Comparison of ENCODE assay signal across 1 cellular context in the genomic region with DNA sequence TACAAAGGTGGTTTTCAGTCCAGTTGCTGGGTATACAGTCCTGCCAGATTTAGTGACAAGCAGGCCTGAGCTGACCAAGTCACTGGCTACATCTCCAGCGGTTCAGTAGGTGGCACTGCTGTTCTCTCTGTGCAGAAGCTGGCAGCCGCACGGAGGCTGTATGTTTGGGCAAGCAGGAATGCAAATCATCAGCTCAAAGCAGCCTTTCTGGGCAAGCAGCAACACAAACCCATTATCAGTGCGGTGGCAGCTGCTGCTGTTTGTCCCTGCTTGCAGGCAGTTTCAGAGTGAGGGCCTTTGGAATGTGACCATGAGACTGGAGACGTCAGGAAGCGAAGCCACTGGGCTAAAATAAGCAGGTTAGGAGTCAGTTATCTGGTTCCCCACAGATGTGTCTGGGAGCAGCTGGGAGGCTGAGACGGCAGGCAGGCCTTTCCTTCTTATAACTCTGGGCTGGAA.
A peak's percentile ranks its signal among the peaks of the same experiment; 100 is the strongest.
TF ChIP-seq lines count a peak whose summit lies in the region.

No MANE protein-coding gene starts in this region.

TF ChIP-seq in HepG2, 621 proteins besides CTCF, POLR2A, EP300 and RAD21 (continued from another document and continues in another):
- TF ChIP-seq CHD4 (IDR thresholded peaks at IDR 0.05; ENCODE audit: borderline replicate concordance, low read length), result no peak
- no peak for TF ChIP-seq ZNF20 (CRISPR knock-in tag; IDR thresholded peaks at IDR 0.05)
- TF ChIP-seq RXRB (CRISPR knock-in tag; IDR thresholded peaks at IDR 0.05; ENCODE audit: borderline replicate concordance), result peak; percentile 55; the same call in 1 of the 2 replicates
- no peak for TF ChIP-seq KAT7 (CRISPR knock-in tag; IDR thresholded peaks at IDR 0.05; ENCODE audit: borderline replicate concordance)
- TF ChIP-seq ZNF747 (CRISPR knock-in tag; IDR thresholded peaks at IDR 0.05; ENCODE audit: borderline replicate concordance), result no peak
- TF ChIP-seq RARG (CRISPR knock-in tag; IDR thresholded peaks at IDR 0.05; ENCODE audit: low read depth), result no peak
- no peak for TF ChIP-seq ZNF850 (CRISPR knock-in tag; conservative IDR thresholded peaks at IDR 0.05)
- TF ChIP-seq ZBTB8A (CRISPR knock-in tag; IDR thresholded peaks at IDR 0.05; ENCODE audit: borderline replicate concordance, low read depth), result no peak
- TF ChIP-seq, protein P1, sequence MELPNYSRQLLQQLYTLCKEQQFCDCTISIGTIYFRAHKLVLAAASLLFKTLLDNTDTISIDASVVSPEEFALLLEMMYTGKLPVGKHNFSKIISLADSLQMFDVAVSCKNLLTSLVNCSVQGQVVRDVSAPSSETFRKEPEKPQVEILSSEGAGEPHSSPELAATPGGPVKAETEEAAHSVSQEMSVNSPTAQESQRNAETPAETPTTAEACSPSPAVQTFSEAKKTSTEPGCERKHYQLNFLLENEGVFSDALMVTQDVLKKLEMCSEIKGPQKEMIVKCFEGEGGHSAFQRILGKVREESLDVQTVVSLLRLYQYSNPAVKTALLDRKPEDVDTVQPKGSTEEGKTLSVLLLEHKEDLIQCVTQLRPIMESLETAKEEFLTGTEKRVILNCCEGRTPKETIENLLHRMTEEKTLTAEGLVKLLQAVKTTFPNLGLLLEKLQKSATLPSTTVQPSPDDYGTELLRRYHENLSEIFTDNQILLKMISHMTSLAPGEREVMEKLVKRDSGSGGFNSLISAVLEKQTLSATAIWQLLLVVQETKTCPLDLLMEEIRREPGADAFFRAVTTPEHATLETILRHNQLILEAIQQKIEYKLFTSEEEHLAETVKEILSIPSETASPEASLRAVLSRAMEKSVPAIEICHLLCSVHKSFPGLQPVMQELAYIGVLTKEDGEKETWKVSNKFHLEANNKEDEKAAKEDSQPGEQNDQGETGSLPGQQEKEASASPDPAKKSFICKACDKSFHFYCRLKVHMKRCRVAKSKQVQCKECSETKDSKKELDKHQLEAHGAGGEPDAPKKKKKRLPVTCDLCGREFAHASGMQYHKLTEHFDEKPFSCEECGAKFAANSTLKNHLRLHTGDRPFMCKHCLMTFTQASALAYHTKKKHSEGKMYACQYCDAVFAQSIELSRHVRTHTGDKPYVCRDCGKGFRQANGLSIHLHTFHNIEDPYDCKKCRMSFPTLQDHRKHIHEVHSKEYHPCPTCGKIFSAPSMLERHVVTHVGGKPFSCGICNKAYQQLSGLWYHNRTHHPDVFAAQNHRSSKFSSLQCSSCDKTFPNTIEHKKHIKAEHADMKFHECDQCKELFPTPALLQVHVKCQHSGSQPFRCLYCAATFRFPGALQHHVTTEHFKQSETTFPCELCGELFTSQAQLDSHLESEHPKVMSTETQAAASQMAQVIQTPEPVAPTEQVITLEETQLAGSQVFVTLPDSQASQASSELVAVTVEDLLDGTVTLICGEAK (IDR thresholded peaks at IDR 0.05), result no peak
- TF ChIP-seq, protein P1 (CRISPR knock-in tag; IDR thresholded peaks at IDR 0.05), result no peak
- TF ChIP-seq MYNN (CRISPR knock-in tag; IDR thresholded peaks at IDR 0.05; ENCODE audit: low read depth), result no peak
- TF ChIP-seq AHR (CRISPR knock-in tag; IDR thresholded peaks at IDR 0.05), result no peak
- TF ChIP-seq CEBPB (IDR thresholded peaks at IDR 0.05; ENCODE audit: borderline replicate concordance, low read depth, low read length), result no peak
- no peak for TF ChIP-seq KLF13 (CRISPR knock-in tag; IDR thresholded peaks at IDR 0.05)
- TF ChIP-seq, protein P2, sequence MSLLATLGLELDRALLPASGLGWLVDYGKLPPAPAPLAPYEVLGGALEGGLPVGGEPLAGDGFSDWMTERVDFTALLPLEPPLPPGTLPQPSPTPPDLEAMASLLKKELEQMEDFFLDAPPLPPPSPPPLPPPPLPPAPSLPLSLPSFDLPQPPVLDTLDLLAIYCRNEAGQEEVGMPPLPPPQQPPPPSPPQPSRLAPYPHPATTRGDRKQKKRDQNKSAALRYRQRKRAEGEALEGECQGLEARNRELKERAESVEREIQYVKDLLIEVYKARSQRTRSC (CRISPR knock-in tag; IDR thresholded peaks at IDR 0.05; ENCODE audit: low read depth), result no peak
- no peak for TF ChIP-seq ZNF616 (CRISPR knock-in tag; IDR thresholded peaks at IDR 0.05; ENCODE audit: low read depth)
- TF ChIP-seq ZNF34 (CRISPR knock-in tag; IDR thresholded peaks at IDR 0.05; ENCODE audit: borderline replicate concordance), result no peak
- TF ChIP-seq DR1 (CRISPR knock-in tag; IDR thresholded peaks at IDR 0.05), result no peak
- TF ChIP-seq, protein P3, sequence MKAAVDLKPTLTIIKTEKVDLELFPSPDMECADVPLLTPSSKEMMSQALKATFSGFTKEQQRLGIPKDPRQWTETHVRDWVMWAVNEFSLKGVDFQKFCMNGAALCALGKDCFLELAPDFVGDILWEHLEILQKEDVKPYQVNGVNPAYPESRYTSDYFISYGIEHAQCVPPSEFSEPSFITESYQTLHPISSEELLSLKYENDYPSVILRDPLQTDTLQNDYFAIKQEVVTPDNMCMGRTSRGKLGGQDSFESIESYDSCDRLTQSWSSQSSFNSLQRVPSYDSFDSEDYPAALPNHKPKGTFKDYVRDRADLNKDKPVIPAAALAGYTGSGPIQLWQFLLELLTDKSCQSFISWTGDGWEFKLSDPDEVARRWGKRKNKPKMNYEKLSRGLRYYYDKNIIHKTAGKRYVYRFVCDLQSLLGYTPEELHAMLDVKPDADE (CRISPR knock-in tag; IDR thresholded peaks at IDR 0.05), result no peak
- TF ChIP-seq SCMH1 (CRISPR knock-in tag; IDR thresholded peaks at IDR 0.05; ENCODE audit: borderline replicate concordance), result no peak
- TF ChIP-seq NFATC3 (CRISPR knock-in tag; IDR thresholded peaks at IDR 0.05), result no peak
- TF ChIP-seq ZFY (CRISPR knock-in tag; IDR thresholded peaks at IDR 0.05), result no peak
- TF ChIP-seq, protein P4, sequence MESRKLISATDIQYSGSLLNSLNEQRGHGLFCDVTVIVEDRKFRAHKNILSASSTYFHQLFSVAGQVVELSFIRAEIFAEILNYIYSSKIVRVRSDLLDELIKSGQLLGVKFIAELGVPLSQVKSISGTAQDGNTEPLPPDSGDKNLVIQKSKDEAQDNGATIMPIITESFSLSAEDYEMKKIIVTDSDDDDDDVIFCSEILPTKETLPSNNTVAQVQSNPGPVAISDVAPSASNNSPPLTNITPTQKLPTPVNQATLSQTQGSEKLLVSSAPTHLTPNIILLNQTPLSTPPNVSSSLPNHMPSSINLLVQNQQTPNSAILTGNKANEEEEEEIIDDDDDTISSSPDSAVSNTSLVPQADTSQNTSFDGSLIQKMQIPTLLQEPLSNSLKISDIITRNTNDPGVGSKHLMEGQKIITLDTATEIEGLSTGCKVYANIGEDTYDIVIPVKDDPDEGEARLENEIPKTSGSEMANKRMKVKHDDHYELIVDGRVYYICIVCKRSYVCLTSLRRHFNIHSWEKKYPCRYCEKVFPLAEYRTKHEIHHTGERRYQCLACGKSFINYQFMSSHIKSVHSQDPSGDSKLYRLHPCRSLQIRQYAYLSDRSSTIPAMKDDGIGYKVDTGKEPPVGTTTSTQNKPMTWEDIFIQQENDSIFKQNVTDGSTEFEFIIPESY (CRISPR knock-in tag; IDR thresholded peaks at IDR 0.05), result no peak
- TF ChIP-seq, protein P5, sequence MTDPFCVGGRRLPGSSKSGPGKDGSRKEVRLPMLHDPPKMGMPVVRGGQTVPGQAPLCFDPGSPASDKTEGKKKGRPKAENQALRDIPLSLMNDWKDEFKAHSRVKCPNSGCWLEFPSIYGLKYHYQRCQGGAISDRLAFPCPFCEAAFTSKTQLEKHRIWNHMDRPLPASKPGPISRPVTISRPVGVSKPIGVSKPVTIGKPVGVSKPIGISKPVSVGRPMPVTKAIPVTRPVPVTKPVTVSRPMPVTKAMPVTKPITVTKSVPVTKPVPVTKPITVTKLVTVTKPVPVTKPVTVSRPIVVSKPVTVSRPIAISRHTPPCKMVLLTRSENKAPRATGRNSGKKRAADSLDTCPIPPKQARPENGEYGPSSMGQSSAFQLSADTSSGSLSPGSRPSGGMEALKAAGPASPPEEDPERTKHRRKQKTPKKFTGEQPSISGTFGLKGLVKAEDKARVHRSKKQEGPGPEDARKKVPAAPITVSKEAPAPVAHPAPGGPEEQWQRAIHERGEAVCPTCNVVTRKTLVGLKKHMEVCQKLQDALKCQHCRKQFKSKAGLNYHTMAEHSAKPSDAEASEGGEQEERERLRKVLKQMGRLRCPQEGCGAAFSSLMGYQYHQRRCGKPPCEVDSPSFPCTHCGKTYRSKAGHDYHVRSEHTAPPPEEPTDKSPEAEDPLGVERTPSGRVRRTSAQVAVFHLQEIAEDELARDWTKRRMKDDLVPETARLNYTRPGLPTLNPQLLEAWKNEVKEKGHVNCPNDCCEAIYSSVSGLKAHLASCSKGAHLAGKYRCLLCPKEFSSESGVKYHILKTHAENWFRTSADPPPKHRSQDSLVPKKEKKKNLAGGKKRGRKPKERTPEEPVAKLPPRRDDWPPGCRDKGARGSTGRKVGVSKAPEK (CRISPR knock-in tag; IDR thresholded peaks at IDR 0.05; ENCODE audit: borderline replicate concordance), result no peak; the same call in 1 of the 2 replicates
- TF ChIP-seq, protein P6, sequence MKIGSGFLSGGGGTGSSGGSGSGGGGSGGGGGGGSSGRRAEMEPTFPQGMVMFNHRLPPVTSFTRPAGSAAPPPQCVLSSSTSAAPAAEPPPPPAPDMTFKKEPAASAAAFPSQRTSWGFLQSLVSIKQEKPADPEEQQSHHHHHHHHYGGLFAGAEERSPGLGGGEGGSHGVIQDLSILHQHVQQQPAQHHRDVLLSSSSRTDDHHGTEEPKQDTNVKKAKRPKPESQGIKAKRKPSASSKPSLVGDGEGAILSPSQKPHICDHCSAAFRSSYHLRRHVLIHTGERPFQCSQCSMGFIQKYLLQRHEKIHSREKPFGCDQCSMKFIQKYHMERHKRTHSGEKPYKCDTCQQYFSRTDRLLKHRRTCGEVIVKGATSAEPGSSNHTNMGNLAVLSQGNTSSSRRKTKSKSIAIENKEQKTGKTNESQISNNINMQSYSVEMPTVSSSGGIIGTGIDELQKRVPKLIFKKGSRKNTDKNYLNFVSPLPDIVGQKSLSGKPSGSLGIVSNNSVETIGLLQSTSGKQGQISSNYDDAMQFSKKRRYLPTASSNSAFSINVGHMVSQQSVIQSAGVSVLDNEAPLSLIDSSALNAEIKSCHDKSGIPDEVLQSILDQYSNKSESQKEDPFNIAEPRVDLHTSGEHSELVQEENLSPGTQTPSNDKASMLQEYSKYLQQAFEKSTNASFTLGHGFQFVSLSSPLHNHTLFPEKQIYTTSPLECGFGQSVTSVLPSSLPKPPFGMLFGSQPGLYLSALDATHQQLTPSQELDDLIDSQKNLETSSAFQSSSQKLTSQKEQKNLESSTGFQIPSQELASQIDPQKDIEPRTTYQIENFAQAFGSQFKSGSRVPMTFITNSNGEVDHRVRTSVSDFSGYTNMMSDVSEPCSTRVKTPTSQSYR (CRISPR knock-in tag; IDR thresholded peaks at IDR 0.05; ENCODE audit: borderline replicate concordance), result no peak
- TF ChIP-seq KLF6 (CRISPR knock-in tag; IDR thresholded peaks at IDR 0.05), result no peak
- TF ChIP-seq, protein P7, sequence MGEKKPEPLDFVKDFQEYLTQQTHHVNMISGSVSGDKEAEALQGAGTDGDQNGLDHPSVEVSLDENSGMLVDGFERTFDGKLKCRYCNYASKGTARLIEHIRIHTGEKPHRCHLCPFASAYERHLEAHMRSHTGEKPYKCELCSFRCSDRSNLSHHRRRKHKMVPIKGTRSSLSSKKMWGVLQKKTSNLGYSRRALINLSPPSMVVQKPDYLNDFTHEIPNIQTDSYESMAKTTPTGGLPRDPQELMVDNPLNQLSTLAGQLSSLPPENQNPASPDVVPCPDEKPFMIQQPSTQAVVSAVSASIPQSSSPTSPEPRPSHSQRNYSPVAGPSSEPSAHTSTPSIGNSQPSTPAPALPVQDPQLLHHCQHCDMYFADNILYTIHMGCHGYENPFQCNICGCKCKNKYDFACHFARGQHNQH (CRISPR knock-in tag; IDR thresholded peaks at IDR 0.05), result peak; percentile 78
- peak; percentile 45; the same call in 1 of the 2 replicates for TF ChIP-seq ZFX (CRISPR knock-in tag; IDR thresholded peaks at IDR 0.05; ENCODE audit: low read depth)
- TF ChIP-seq, protein P8, sequence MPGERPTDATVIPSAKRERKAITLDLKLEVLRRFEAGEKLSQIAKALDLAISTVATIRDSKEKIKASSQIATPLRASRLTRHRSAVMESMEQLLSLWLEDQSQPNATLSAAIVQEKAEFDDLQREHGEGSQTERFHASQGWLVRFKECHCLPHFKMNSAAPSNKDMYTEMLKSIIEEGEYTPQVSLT (CRISPR knock-in tag; IDR thresholded peaks at IDR 0.05; ENCODE audit: borderline replicate concordance, low read depth), result no peak
- TF ChIP-seq, protein P9, sequence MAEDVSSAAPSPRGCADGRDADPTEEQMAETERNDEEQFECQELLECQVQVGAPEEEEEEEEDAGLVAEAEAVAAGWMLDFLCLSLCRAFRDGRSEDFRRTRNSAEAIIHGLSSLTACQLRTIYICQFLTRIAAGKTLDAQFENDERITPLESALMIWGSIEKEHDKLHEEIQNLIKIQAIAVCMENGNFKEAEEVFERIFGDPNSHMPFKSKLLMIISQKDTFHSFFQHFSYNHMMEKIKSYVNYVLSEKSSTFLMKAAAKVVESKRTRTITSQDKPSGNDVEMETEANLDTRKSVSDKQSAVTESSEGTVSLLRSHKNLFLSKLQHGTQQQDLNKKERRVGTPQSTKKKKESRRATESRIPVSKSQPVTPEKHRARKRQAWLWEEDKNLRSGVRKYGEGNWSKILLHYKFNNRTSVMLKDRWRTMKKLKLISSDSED (CRISPR knock-in tag; IDR thresholded peaks at IDR 0.05), result no peak
- TF ChIP-seq, protein P10, sequence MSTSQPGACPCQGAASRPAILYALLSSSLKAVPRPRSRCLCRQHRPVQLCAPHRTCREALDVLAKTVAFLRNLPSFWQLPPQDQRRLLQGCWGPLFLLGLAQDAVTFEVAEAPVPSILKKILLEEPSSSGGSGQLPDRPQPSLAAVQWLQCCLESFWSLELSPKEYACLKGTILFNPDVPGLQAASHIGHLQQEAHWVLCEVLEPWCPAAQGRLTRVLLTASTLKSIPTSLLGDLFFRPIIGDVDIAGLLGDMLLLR (CRISPR knock-in tag; IDR thresholded peaks at IDR 0.05), result no peak
